26 cellular contexts compared by ENCODE assay signal in the genomic region with DNA sequence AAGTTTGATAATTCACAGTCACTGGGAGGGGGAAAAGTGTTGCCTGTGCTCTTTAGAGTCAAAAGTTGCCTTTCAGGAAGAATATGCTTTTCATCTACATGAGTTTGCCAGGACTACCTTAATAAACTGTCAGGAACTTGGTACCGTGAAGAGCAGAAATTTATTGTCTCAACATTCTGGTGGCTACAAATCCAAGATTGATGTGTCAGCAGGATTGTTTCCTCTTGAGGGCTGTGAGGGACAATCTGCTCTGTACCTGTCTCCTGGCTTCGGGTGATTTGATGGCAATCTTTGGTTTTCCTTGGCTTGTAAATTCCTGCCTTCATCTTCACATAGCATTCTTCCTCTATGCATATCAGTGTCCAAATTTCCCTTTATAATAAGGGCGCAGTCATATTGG.
"Had no signal": no experiment of that assay in that cellular context is flagged by ENCODE, and none has a peak within 500 bp of the region (broad histone marks: within the 10 kb centered on the region; RNA-seq: fewer than 3 reads in every experiment).

No MANE protein-coding gene starts in this region.

- H3K4me3 Mint-ChIP-seq: activated CD4-positive, alpha-beta T cell treated with anti-CD3 and anti-CD28 coated beads, Interleukin-2, amount 10 ng/mL, durations not matched to agents 7 days and 5 days; activated CD8-positive, alpha-beta memory T cell treated with anti-CD3 and anti-CD28 coated beads, Interleukin-2, amount 10 ng/mL, durations not matched to agents 7 days and 5 days; activated CD8-positive, alpha-beta T cell treated with anti-CD3 and anti-CD28 coated beads for 36 hours; activated naive CD8-positive, alpha-beta T cell treated with anti-CD3 and anti-CD28 coated beads, Interleukin-2, amount 50 U/mL, for 24 hours; activated T-helper 1 cell treated with anti-CD3 and anti-CD28 coated beads, Interleukin-12 subunit alpha, Interleukin-12 subunit beta, Interleukin-2, Interleukin-4 antibody, amounts not matched to agents 30 ng/mL and 10 ng/mL and 1 ng/mL, durations not matched to agents 14 hours and 24 hours and 36 hours; naive thymus-derived CD8-positive, alpha-beta T cell; stimulated activated effector memory CD8-positive, alpha-beta T cell treated with anti-CD3 and anti-CD28 coated beads, Interleukin-12 subunit alpha, Interleukin-12 subunit beta, amount 100 ng/mL, for 72 hours; stimulated activated naive CD8-positive, alpha-beta T cell treated with anti-CD3 and anti-CD28 coated beads, Interleukin-15, amount 100 ng/mL, for 72 hours had no signal

- H3K9me3 ChIP-seq: body of pancreas, left lung, neutrophil, pancreas, suprapubic skin, tibial nerve had no signal

- H3K9me3 Mint-ChIP-seq: activated CD4-positive, alpha-beta T cell treated with anti-CD3 and anti-CD28 coated beads, Interleukin-2, amount 10 ng/mL, durations not matched to agents 7 days and 5 days; activated T-helper 1 cell treated with anti-CD3 and anti-CD28 coated beads, Interleukin-12 subunit alpha, Interleukin-12 subunit beta, Interleukin-2, Interleukin-4 antibody, amounts not matched to agents 30 ng/mL and 10 ng/mL and 1 ng/mL, durations not matched to agents 14 hours and 24 hours and 36 hours had no signal

- H3K27me3 ChIP-seq: body of pancreas, cardiac muscle cell, left lung, neutrophil, pancreas, suprapubic skin, tibial nerve had no signal

- DNase-seq: activated CD4-positive, alpha-beta T cell treated with anti-CD3 and anti-CD28 coated beads, Interleukin-2, amount 10 ng/mL, durations not matched to agents 7 days and 5 days; activated CD8-positive, alpha-beta memory T cell treated with anti-CD3 and anti-CD28 coated beads, Interleukin-2, amount 10 ng/mL, durations not matched to agents 7 days and 5 days; activated CD8-positive, alpha-beta T cell treated with anti-CD3 and anti-CD28 coated beads for 36 hours; activated gamma-delta T cell; activated naive CD4-positive, alpha-beta T cell treated with anti-CD3 and anti-CD28 coated beads, Interleukin-2, amount 50 U/mL, for 16 hours; activated naive CD8-positive, alpha-beta T cell treated with anti-CD3 and anti-CD28 coated beads, Interleukin-2, amount 50 U/mL, for 24 hours; activated T-cell treated with anti-CD3 and anti-CD28 coated beads for 4 hours; body of pancreas; cortex of kidney; foreskin fibroblast; kidney; left lung; naive thymus-derived CD8-positive, alpha-beta T cell; pancreas; right cardiac atrium; stimulated activated CD4-positive, alpha-beta T cell treated with anti-CD3 and anti-CD28 coated beads, Interleukin-1b, Interleukin-23, amount 100 ng/mL, for 48 hours; stimulated activated naive CD8-positive, alpha-beta T cell treated with anti-CD3 and anti-CD28 coated beads, Interleukin-15, amount 100 ng/mL, for 72 hours had no signal

- H3K4me1 ChIP-seq: left lung, pancreas, suprapubic skin, tibial nerve had no signal

- H3K27ac ChIP-seq: body of pancreas, cardiac muscle cell, left lung, neutrophil, pancreas, suprapubic skin, tibial nerve, VCaP had no signal

- H3K4me1 Mint-ChIP-seq: activated CD4-positive, alpha-beta T cell treated with anti-CD3 and anti-CD28 coated beads, Interleukin-2, amount 10 ng/mL, durations not matched to agents 7 days and 5 days; activated CD8-positive, alpha-beta memory T cell treated with anti-CD3 and anti-CD28 coated beads, Interleukin-2, amount 10 ng/mL, durations not matched to agents 7 days and 5 days; activated naive CD8-positive, alpha-beta T cell treated with anti-CD3 and anti-CD28 coated beads, Interleukin-2, amount 50 U/mL, for 24 hours; naive thymus-derived CD8-positive, alpha-beta T cell; stimulated activated effector memory CD8-positive, alpha-beta T cell treated with anti-CD3 and anti-CD28 coated beads, Interleukin-12 subunit alpha, Interleukin-12 subunit beta, amount 100 ng/mL, for 72 hours; stimulated activated naive CD8-positive, alpha-beta T cell treated with anti-CD3 and anti-CD28 coated beads, Interleukin-15, amount 100 ng/mL, for 72 hours had no signal

- ATAC-seq: activated CD4-positive, CD25-positive, alpha-beta regulatory T cell treated with anti-CD3 and anti-CD28 coated beads, Interleukin-2, amount 50 U/mL, for 24 hours; activated CD8-positive, alpha-beta memory T cell treated with anti-CD3 and anti-CD28 coated beads, Interleukin-2, amount 10 ng/mL, durations not matched to agents 7 days and 5 days; activated CD8-positive, alpha-beta T cell treated with anti-CD3 and anti-CD28 coated beads for 36 hours; activated naive CD8-positive, alpha-beta T cell treated with anti-CD3 and anti-CD28 coated beads, Interleukin-2, amount 50 U/mL, for 24 hours; body of pancreas; left lung; naive thymus-derived CD8-positive, alpha-beta T cell; pancreas; right cardiac atrium; stimulated activated effector memory CD8-positive, alpha-beta T cell treated with anti-CD3 and anti-CD28 coated beads, Interleukin-12 subunit alpha, Interleukin-12 subunit beta, amount 100 ng/mL, for 72 hours; stimulated activated naive CD8-positive, alpha-beta T cell treated with anti-CD3 and anti-CD28 coated beads, Interleukin-15, amount 100 ng/mL, for 72 hours had no signal

- H3K27me3 Mint-ChIP-seq: activated CD4-positive, alpha-beta T cell treated with anti-CD3 and anti-CD28 coated beads, Interleukin-2, amount 10 ng/mL, durations not matched to agents 7 days and 5 days; activated CD8-positive, alpha-beta memory T cell treated with anti-CD3 and anti-CD28 coated beads, Interleukin-2, amount 10 ng/mL, durations not matched to agents 7 days and 5 days; activated CD8-positive, alpha-beta T cell treated with anti-CD3 and anti-CD28 coated beads for 36 hours; activated naive CD8-positive, alpha-beta T cell treated with anti-CD3 and anti-CD28 coated beads, Interleukin-2, amount 50 U/mL, for 24 hours; naive thymus-derived CD8-positive, alpha-beta T cell; stimulated activated naive CD8-positive, alpha-beta T cell treated with anti-CD3 and anti-CD28 coated beads, Interleukin-15, amount 100 ng/mL, for 72 hours had no signal

- H3K36me3 Mint-ChIP-seq: activated CD8-positive, alpha-beta memory T cell treated with anti-CD3 and anti-CD28 coated beads, Interleukin-2, amount 10 ng/mL, durations not matched to agents 7 days and 5 days; naive thymus-derived CD8-positive, alpha-beta T cell; stimulated activated effector memory CD8-positive, alpha-beta T cell treated with anti-CD3 and anti-CD28 coated beads, Interleukin-12 subunit alpha, Interleukin-12 subunit beta, amount 100 ng/mL, for 72 hours had no signal

- H3K36me3 ChIP-seq: cardiac muscle cell, left lung, neutrophil, pancreas, suprapubic skin, tibial nerve had no signal

- H3K27ac Mint-ChIP-seq: activated CD4-positive, alpha-beta T cell treated with anti-CD3 and anti-CD28 coated beads, Interleukin-2, amount 10 ng/mL, durations not matched to agents 7 days and 5 days; activated CD8-positive, alpha-beta memory T cell treated with anti-CD3 and anti-CD28 coated beads, Interleukin-2, amount 10 ng/mL, durations not matched to agents 7 days and 5 days; activated CD8-positive, alpha-beta T cell treated with anti-CD3 and anti-CD28 coated beads for 36 hours; activated naive CD8-positive, alpha-beta T cell treated with anti-CD3 and anti-CD28 coated beads, Interleukin-2, amount 50 U/mL, for 24 hours; activated T-helper 1 cell treated with anti-CD3 and anti-CD28 coated beads, Interleukin-12 subunit alpha, Interleukin-12 subunit beta, Interleukin-2, Interleukin-4 antibody, amounts not matched to agents 30 ng/mL and 10 ng/mL and 1 ng/mL, durations not matched to agents 14 hours and 24 hours and 36 hours; naive thymus-derived CD8-positive, alpha-beta T cell; stimulated activated effector memory CD8-positive, alpha-beta T cell treated with anti-CD3 and anti-CD28 coated beads, Interleukin-12 subunit alpha, Interleukin-12 subunit beta, amount 100 ng/mL, for 72 hours; stimulated activated naive CD8-positive, alpha-beta T cell treated with anti-CD3 and anti-CD28 coated beads, Interleukin-15, amount 100 ng/mL, for 72 hours had no signal

- H3K4me3 ChIP-seq: body of pancreas, cardiac muscle cell, left lung, lung, pancreas, suprapubic skin, tibial nerve had no signal
